In genomic region chr19:19095691-19096090, GRCh38 we compare ENCODE assay signal across 15 cellular contexts. TPM values are rescaled to one million over a fixed set of nuclear protein-coding genes. Genes with fewer than 3 reads are reported as not detected.
DNase-seq lines count a peak whose midpoint lies in the region; ATAC-seq and TF ChIP-seq lines count a peak whose summit lies in the region.
"Had no signal": no experiment of that assay in that cellular context is flagged by ENCODE, and none has a peak within 500 bp of the region (broad histone marks: within the 10 kb centered on the region; RNA-seq: fewer than 3 reads in every experiment).

No MANE protein-coding gene starts in this region.

- no peak overlapping the region for H2BK120ac ChIP-seq in neuronal stem cell (ENCODE audit: low read depth, low read length)

- H2AK5ac ChIP-seq in neuronal stem cell (ENCODE audit: low read depth, low read length): peak overlapping the region; percentile 73

- TF ChIP-seq CTCF in gastroesophageal sphincter (IDR thresholded peaks at IDR 0.05): no peak

- H3K4ac ChIP-seq in neuronal stem cell (ENCODE audit: low read length): no peak overlapping the region

- no peaks in the 10 kb centered on the region for H3K4me1 ChIP-seq in neuronal stem cell (ENCODE audit: control insufficient read depth in 2 of 2, insufficient read depth in 1 of 2, low read depth in 1 of 2, low read length in 2 of 2)
- H3K4me1 ChIP-seq in gastroesophageal sphincter: no peaks in the 10 kb centered on the region

- H4K8ac ChIP-seq in neuronal stem cell (ENCODE audit: low read depth, low read length): no peak overlapping the region

- TF ChIP-seq POLR2A in gastroesophageal sphincter (IDR thresholded peaks at IDR 0.05): no peak

- intact Hi-C loops in Right ventricle myocardium inferior (cut with DNase I) (no loop called here), left ventricle myocardium superior (cut with micrococcal nuclease) (no loop called here)

- no peak overlapping the region for H4K91ac ChIP-seq in neuronal stem cell (ENCODE audit: low read depth, low read length, poor library complexity)

- no peak overlapping the region for H2BK12ac ChIP-seq in neuronal stem cell (ENCODE audit: low read length)

- no peak overlapping the region for H2AFZ ChIP-seq in neuronal stem cell (ENCODE audit: low read length)

- peak overlapping the region; percentile 51 for H3K18ac ChIP-seq in neuronal stem cell (ENCODE audit: low read length)

- no peaks in the 10 kb centered on the region for H3K27me3 ChIP-seq in neuronal stem cell (ENCODE audit: control insufficient read depth in 3 of 3, insufficient read depth in 3 of 3, low read depth in 1 of 3, low read length in 3 of 3)
- no peaks in the 10 kb centered on the region for H3K27me3 ChIP-seq in gastroesophageal sphincter
- H3K27me3 ChIP-seq: BLaER1 had no signal

- no peak overlapping the region for H2BK5ac ChIP-seq in neuronal stem cell (ENCODE audit: low read length)

- no peak overlapping the region for H3K27ac ChIP-seq in neuronal stem cell (replicated peaks; ENCODE audit: low read length)
- H3K27ac ChIP-seq in gastroesophageal sphincter: no peak overlapping the region
- H3K27ac ChIP-seq: 22Rv1, BLaER1 had no signal

- no peak overlapping the region for H2BK15ac ChIP-seq in neuronal stem cell (ENCODE audit: low read length)

- H3K4me2 ChIP-seq in neuronal stem cell (ENCODE audit: insufficient read depth, low read length, poor library complexity, severe bottlenecking): no peak overlapping the region
- H3K4me2 ChIP-seq: BLaER1 had no signal

- ATAC-seq in Right ventricle myocardium inferior: no peak
- no peak for ATAC-seq in left ventricle myocardium superior
- peak; percentile 29 for ATAC-seq in left lobe of liver
- ATAC-seq in GM21360 (IDR thresholded peaks at IDR 0.05; ENCODE audit: unreplicated experiment): no peak
- ATAC-seq in gastroesophageal sphincter: no peak

- H3K36me3 ChIP-seq in neuronal stem cell (replicated peaks in 1 of 2; ENCODE audit: control insufficient read depth in 2 of 2, insufficient read depth in 2 of 2, low read length in 2 of 2): no peaks in the 10 kb centered on the region
- H3K36me3 ChIP-seq in gastroesophageal sphincter: peaks cover 0 to 60% of the 10 kb centered on the region in 2 donors

- DNase-seq in Right ventricle myocardium inferior (ENCODE audit: missing footprints) (peak; percentile 27), left ventricle myocardium superior (no peak), left lobe of liver (ENCODE audit: low spot score) (peak; percentile 69), neuronal stem cell (ENCODE audit: low spot score) (no peak), cerebellum (ENCODE audit: low spot score) (no peak), mucosa of gallbladder (ENCODE audit: low spot score) (no peak)
- DNase-seq: AML-193; Caco-2; CD8-positive, alpha-beta memory T cell; DMS53; GF-D8 had no signal

- H3K79me1 ChIP-seq in neuronal stem cell (ENCODE audit: low read depth, low read length): no peaks in the 10 kb centered on the region

- H3K23ac ChIP-seq in neuronal stem cell (ENCODE audit: low read depth, low read length, poor library complexity): no peak overlapping the region

- H3K14ac ChIP-seq in neuronal stem cell (ENCODE audit: low read length): no peak overlapping the region

- H3K9me3 ChIP-seq in neuronal stem cell (replicated peaks in 1 of 2; ENCODE audit: control insufficient read depth in 2 of 2, insufficient read depth in 1 of 2, low read depth in 1 of 2, low read length in 2 of 2): no peaks in the 10 kb centered on the region
- H3K9me3 ChIP-seq in gastroesophageal sphincter: no peaks in the 10 kb centered on the region
- H3K9me3 ChIP-seq: BLaER1, Caco-2 had no signal

- H3K9ac ChIP-seq in neuronal stem cell (ENCODE audit: low read depth, low read length, poor library complexity): peak overlapping the region; percentile 36
- H3K9ac ChIP-seq: BLaER1 had no signal

- no peak for TF ChIP-seq EP300 in gastroesophageal sphincter (IDR thresholded peaks at IDR 0.05)

- H3K4me3 ChIP-seq in neuronal stem cell (ENCODE audit: low read length in 2 of 2) (no peak overlapping the region), gastroesophageal sphincter (no peak overlapping the region)
- H3K4me3 ChIP-seq: BLaER1 had no signal

- WGBS in neuronal stem cell (ENCODE audit: extremely low coverage in 2 of 2, insufficient read length in 2 of 2, insufficient replicate concordance in 1 of 2), 2 donors: no CpG with 5 or more reads among the region's 11 CpGs
- WGBS in gastroesophageal sphincter (ENCODE audit: low coverage in 1 of 2), 2 donors: 63 to 80% methylated on average over 1 to 6 of the region's 11 CpGs

RNA-seq across cellular contexts. Expression of gene SLC25A42, which starts 31.9 kb away (rescaled TPM):
- 30.9 TPM for total RNA-seq in Right ventricle myocardium inferior
- total RNA-seq in left ventricle myocardium superior: 29.5 TPM
- total RNA-seq in left lobe of liver: 77.8 TPM
- 6.8 TPM for polyA plus RNA-seq in neuronal stem cell (2013, experiment 1 of 2)
- polyA plus RNA-seq in neuronal stem cell (2013, experiment 2 of 2): 7.2 TPM
- 10 to 100 TPM in 3 of 4 donors, 1 to 10 TPM in 1; 8.8 to 16.0 (median 12.9) TPM for total RNA-seq in gastroesophageal sphincter
- 11.1 TPM for total RNA-seq in cerebellum
- total RNA-seq in mucosa of gallbladder: 10.5 TPM

RNA-seq across cellular contexts. Expression of gene TMEM161A, which starts 42.6 kb away (rescaled TPM):
- total RNA-seq in Right ventricle myocardium inferior: 23.5 TPM
- total RNA-seq in left ventricle myocardium superior: 24.7 TPM
- total RNA-seq in left lobe of liver: 24.9 TPM
- 25.5 TPM for polyA plus RNA-seq in neuronal stem cell (2013, experiment 1 of 2)
- polyA plus RNA-seq in neuronal stem cell (2013, experiment 2 of 2): 24.0 TPM
- 10 to 100 TPM; 16.7 to 24.5 (median 20.1) TPM for total RNA-seq in gastroesophageal sphincter
- 10.6 TPM for total RNA-seq in cerebellum
- 33.2 TPM for total RNA-seq in mucosa of gallbladder

Comparison
In these comparisons a context has a peak if more than half of its experiments do, and no peak if none do; other contexts are left out.
1. DNase-seq: peak in Right ventricle myocardium inferior (single experiment) and left lobe of liver (single experiment); none in left ventricle myocardium superior (single experiment), neuronal stem cell (single experiment), cerebellum (single experiment) and mucosa of gallbladder (single experiment).